In the genomic region with DNA sequence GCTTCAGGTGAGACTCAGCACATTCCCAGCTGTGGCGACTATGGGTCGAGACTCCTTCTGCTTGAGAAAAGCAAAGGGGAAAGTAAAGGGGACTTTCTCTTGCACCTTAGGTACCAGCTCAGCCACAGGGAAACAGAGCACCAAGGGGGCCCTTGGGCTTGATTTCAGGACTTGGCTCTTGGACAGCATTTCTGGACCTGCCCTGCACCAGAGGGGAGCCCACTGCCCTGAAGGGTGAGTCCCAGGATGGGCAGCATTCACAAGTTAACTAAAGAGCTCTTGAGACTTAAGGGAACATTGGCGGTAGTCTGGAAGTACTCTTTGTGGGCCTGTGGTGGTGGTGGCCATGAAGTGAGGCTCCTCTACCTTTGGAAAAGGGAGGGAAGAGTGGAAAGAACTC, we compare ENCODE assay signal across 26 cellular contexts. TPM values are rescaled to one million over a fixed set of nuclear protein-coding genes. Genes with fewer than 3 reads are reported as not detected.
DNase-seq lines count a peak whose midpoint lies in the region; ATAC-seq and TF ChIP-seq lines count a peak whose summit lies in the region.
"Had no signal": no experiment of that assay in that cellular context is flagged by ENCODE, and none has a peak within 500 bp of the region (broad histone marks: within the 10 kb centered on the region; RNA-seq: fewer than 3 reads in every experiment).

No MANE protein-coding gene starts in this region.

- no peaks in the 10 kb centered on the region for H3K79me2 ChIP-seq in HCT116 (ENCODE audit: insufficient read depth, low read length)

- no peak overlapping the region for H3K27ac ChIP-seq in HCT116 (ENCODE audit: low read depth, low read length)
- H3K27ac ChIP-seq: BLaER1 had no signal

- H3K4me1 ChIP-seq in HCT116 (ENCODE audit: control insufficient read depth in 1 of 2, insufficient read depth in 2 of 2, low read length in 2 of 2) = no peaks in the 10 kb centered on the region
- H3K4me1 ChIP-seq: BE2C, BLaER1 had no signal

- no peaks in the 10 kb centered on the region for H3K36me3 ChIP-seq in HCT116 (ENCODE audit: control insufficient read depth in 1 of 2, insufficient read depth in 2 of 2, low read length in 2 of 2)
- H3K36me3 ChIP-seq: BE2C, BLaER1 had no signal

- no peak overlapping the region for H3K4me3 ChIP-seq in HCT116 (replicated peaks in 1 of 2; ENCODE audit: low read depth in 1 of 2, low read length in 2 of 2)
- H3K4me3 ChIP-seq: BLaER1, GM12878 had no signal

- RAD21 ChIA-PET in HCT116 (lab: Charles Lee; ENCODE audit: low non-redundant PET in 1 of 2, low total read pairs in 2 of 2, uncharacterized antibody in 2 of 2, unreplicated experiment in 2 of 2) = no interaction called here

- DNase-seq in HCT116 (ENCODE audit: low read depth, low spot score) (no peak), left kidney (ENCODE audit: low read depth, low spot score) (peak; percentile 9), HuH-7.5 (ENCODE audit: low spot score) (no peak)
- DNase-seq in activated naive CD4-positive, alpha-beta T cell treated with Interleukin-2 at 50 U/mL for 16 hours = no peak
- DNase-seq: 8988T; ACHN; BE2C; C1 segment of cervical spinal cord; CD4-positive, alpha-beta memory T cell; CD4-positive, CD25-positive, alpha-beta regulatory T cell; CD8-positive, alpha-beta memory T cell; COR-L47; DMS 273 treated with DMSO at 0.1 percent for 48 hours; DMS153; DMS53; DMS79; DND-41; EL; GDM1 had no signal

- intact Hi-C loops in HCT116 (cut with micrococcal nuclease) = no loop called here

- TF ChIP-seq CTCF in HCT116 (IDR thresholded peaks at IDR 0.05 in 2 of 3, conservative IDR thresholded peaks at IDR 0.05 in 1 of 3; ENCODE audit: borderline replicate concordance in 1 of 3, insufficient read depth in 1 of 3, low read depth in 2 of 3, low read length in 2 of 3) = no peak

- TF ChIP-seq RAD21 in HCT116 (IDR thresholded peaks at IDR 0.05; ENCODE audit: low read depth) = no peak
- TF ChIP-seq RAD21 in Ishikawa (IDR thresholded peaks at IDR 0.05; ENCODE audit: low read depth) = no peak

- CTCF ChIA-PET in HCT116 (lab: Charles Lee) = no interaction called here

- H2AFZ ChIP-seq in HCT116 (ENCODE audit: low read depth, low read length, poor library complexity, severe bottlenecking) = no peak overlapping the region

- ATAC-seq in HCT116 (no peak), HG02970 (IDR thresholded peaks at IDR 0.05; ENCODE audit: low FRiP score, unreplicated experiment) (no peak)
- ATAC-seq: GM12878 had no signal

- POLR2A ChIA-PET in HCT116 (lab: Charles Lee) = no interaction called here

- BruUV-seq in HCT116 (replicated peaks; lab: Mats Ljungman, UMichigan) = no TSS peak

- H3K9me2 ChIP-seq in HCT116 (ENCODE audit: insufficient read depth) = no peaks in the 10 kb centered on the region

- no peak overlapping the region for H3K4me2 ChIP-seq in HCT116 (ENCODE audit: low read length)
- H3K4me2 ChIP-seq: BLaER1 had no signal

- TF ChIP-seq EP300 in Ishikawa (IDR thresholded peaks at IDR 0.05; ENCODE audit: borderline replicate concordance) = no peak

- H4K20me1 ChIP-seq in HCT116 (ENCODE audit: insufficient read depth) = no peaks in the 10 kb centered on the region
- H4K20me1 ChIP-seq: BLaER1 had no signal

- TF ChIP-seq POLR2A in HCT116 (IDR thresholded peaks at IDR 0.05; ENCODE audit: borderline replicate concordance, extremely low read depth, insufficient read depth, insufficient read length) = no peak

- no peaks in the 10 kb centered on the region for H3K27me3 ChIP-seq in HCT116 (ENCODE audit: insufficient read depth, low read length)
- H3K27me3 ChIP-seq: BE2C, BLaER1 had no signal

- no peaks in the 10 kb centered on the region for H3K9me3 ChIP-seq in HCT116 (ENCODE audit: control insufficient read depth in 1 of 2, insufficient read depth in 1 of 2, low read depth in 1 of 2, low read length in 2 of 2)
- H3K9me3 ChIP-seq: BE2C had no signal

- H3K9ac ChIP-seq in HCT116 (ENCODE audit: low read length) = no peak overlapping the region
- H3K9ac ChIP-seq: BLaER1 had no signal

TF ChIP-seq in HCT116, 20 proteins besides CTCF, POLR2A, EP300 and RAD21 (continues in another document):
- no peak for TF ChIP-seq ZFX (IDR thresholded peaks at IDR 0.05)
- TF ChIP-seq, protein P1, sequence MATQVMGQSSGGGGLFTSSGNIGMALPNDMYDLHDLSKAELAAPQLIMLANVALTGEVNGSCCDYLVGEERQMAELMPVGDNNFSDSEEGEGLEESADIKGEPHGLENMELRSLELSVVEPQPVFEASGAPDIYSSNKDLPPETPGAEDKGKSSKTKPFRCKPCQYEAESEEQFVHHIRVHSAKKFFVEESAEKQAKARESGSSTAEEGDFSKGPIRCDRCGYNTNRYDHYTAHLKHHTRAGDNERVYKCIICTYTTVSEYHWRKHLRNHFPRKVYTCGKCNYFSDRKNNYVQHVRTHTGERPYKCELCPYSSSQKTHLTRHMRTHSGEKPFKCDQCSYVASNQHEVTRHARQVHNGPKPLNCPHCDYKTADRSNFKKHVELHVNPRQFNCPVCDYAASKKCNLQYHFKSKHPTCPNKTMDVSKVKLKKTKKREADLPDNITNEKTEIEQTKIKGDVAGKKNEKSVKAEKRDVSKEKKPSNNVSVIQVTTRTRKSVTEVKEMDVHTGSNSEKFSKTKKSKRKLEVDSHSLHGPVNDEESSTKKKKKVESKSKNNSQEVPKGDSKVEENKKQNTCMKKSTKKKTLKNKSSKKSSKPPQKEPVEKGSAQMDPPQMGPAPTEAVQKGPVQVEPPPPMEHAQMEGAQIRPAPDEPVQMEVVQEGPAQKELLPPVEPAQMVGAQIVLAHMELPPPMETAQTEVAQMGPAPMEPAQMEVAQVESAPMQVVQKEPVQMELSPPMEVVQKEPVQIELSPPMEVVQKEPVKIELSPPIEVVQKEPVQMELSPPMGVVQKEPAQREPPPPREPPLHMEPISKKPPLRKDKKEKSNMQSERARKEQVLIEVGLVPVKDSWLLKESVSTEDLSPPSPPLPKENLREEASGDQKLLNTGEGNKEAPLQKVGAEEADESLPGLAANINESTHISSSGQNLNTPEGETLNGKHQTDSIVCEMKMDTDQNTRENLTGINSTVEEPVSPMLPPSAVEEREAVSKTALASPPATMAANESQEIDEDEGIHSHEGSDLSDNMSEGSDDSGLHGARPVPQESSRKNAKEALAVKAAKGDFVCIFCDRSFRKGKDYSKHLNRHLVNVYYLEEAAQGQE (IDR thresholded peaks at IDR 0.05; ENCODE audit: low read depth) = peak; percentile 16; the same call in 1 of the 2 replicates
- TF ChIP-seq SIN3A (IDR thresholded peaks at IDR 0.05; ENCODE audit: low read depth) = no peak
- no peak for TF ChIP-seq JUND (IDR thresholded peaks at IDR 0.05)
- TF ChIP-seq ELF1 (IDR thresholded peaks at IDR 0.05; ENCODE audit: borderline replicate concordance, low read depth) = no peak
- TF ChIP-seq EZH2 (IDR thresholded peaks at IDR 0.05) = no peak
- no peak for TF ChIP-seq YY1 (IDR thresholded peaks at IDR 0.05; ENCODE audit: extremely low read depth, insufficient replicate concordance, low read depth, low read length)
- no peak for TF ChIP-seq CEBPB (IDR thresholded peaks at IDR 0.05; ENCODE audit: low read depth)

TF ChIP-seq in Ishikawa, 13 proteins besides CTCF, POLR2A, EP300 and RAD21:
- TF ChIP-seq EGR1 (IDR thresholded peaks at IDR 0.05) = no peak
- TF ChIP-seq, protein P1 (IDR thresholded peaks at IDR 0.05; ENCODE audit: low read depth) = peak; percentile 61

RNA-seq across cellular contexts. Expression of a gene that starts 50.3 kb away (rescaled TPM):
- total RNA-seq in HCT116 (2021; ENCODE audit: unreplicated experiment) = 0.57 TPM
- 0.37 and 0.38 TPM in 2 replicates for polyA plus RNA-seq in HCT116 (2012)
- total RNA-seq: A673; CD4-positive, alpha-beta memory T cell; CD4-positive, CD25-positive, alpha-beta regulatory T cell; G401; GM12878 had no signal
- polyA plus RNA-seq: CD14-positive monocyte had no signal
